ENCODE assay signal across 11 cellular contexts in the genomic region with DNA sequence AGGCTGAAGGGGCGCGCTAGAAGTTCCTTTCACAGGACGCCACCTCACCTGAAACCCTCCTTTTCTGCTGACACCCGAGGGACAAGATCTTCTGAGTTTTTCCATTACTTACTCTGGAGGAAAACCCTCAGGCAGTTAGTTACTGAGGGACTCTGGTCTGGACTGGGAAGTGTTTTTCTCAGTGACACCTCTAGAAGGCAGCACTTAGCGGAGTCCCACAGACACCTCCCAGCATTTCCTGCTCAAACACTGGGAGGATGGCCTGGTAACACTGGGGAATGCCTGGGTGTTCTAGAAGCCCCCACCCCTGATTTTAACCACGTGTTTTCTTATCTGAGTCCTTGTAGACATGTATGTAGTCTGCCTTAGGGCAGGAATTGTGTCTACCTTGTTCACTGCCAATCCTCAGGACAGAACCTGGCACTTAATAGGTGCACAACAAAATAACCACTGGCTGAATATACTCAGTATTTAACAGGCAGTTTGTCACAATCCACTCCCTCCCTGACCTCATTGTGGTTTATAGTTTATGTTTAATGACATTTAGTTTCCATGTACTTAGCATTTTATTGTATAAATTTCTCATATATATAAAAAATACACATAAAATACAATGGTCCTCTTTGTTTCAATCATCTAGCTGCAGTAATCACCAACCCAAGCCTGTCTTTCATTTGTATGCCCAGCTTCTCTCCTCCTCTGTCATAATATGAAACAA. TPM values are rescaled to one million over a fixed set of nuclear protein-coding genes. Genes with fewer than 3 reads are reported as not detected.
A peak's percentile ranks its signal among the peaks of the same experiment; 100 is the strongest.
DNase-seq lines count a peak whose midpoint lies in the region; ATAC-seq, FAIRE-seq and TF ChIP-seq lines count a peak whose summit lies in the region.
"Had no signal": no experiment of that assay in that cellular context is flagged by ENCODE, and none has a peak within 500 bp of the region (broad histone marks: within the 10 kb centered on the region; RNA-seq: fewer than 3 reads in every experiment).

No MANE protein-coding gene starts in this region.

- no peaks in the 10 kb centered on the region for H3K4me1 Mint-ChIP-seq in neural crest cell
- H3K4me1 Mint-ChIP-seq in activated naive CD8-positive, alpha-beta T cell treated with anti-CD3 and anti-CD28 coated beads, Interleukin-2, amount 50 U/mL, for 24 hours, result peaks cover 5% of the 10 kb centered on the region

- H3K27ac ChIP-seq in KMS-11, result no peak overlapping the region
- H3K27ac ChIP-seq: epithelial cell of prostate had no signal

- H3K27ac Mint-ChIP-seq in neural crest cell (ENCODE audit: unreplicated experiment), result no peak overlapping the region
- no peak overlapping the region for H3K27ac Mint-ChIP-seq in activated naive CD8-positive, alpha-beta T cell treated with anti-CD3 and anti-CD28 coated beads, Interleukin-2, amount 50 U/mL, for 24 hours

- peaks cover 4% of the 10 kb centered on the region for H3K36me3 Mint-ChIP-seq in neural crest cell (ENCODE audit: low read depth)
- no peaks in the 10 kb centered on the region for H3K36me3 Mint-ChIP-seq in activated naive CD8-positive, alpha-beta T cell treated with anti-CD3 and anti-CD28 coated beads, Interleukin-2, amount 50 U/mL, for 24 hours (ENCODE audit: low read depth)

- H3K36me3 ChIP-seq in GM06990 (ENCODE audit: control insufficient read depth, insufficient read depth, low read length) (no peaks in the 10 kb centered on the region), KMS-11 (ENCODE audit: insufficient read depth) (no peaks in the 10 kb centered on the region), bronchial epithelial cell (ENCODE audit: control insufficient read depth, insufficient read depth, low read length) (no peaks in the 10 kb centered on the region)

- no peak overlapping the region for H2AFZ ChIP-seq in KMS-11 (ENCODE audit: low read depth)

- TF ChIP-seq CTCF in GM06990 (IDR thresholded peaks at IDR 0.05; ENCODE audit: insufficient read depth, low read length, poor library complexity, severe bottlenecking), result peak; percentile 49
- peak; percentile 35 for TF ChIP-seq CTCF in KMS-11 (conservative IDR thresholded peaks at IDR 0.05; ENCODE audit: low read depth, low read length)
- TF ChIP-seq CTCF in bronchial epithelial cell (IDR thresholded peaks at IDR 0.05; ENCODE audit: insufficient read depth, low read length, severe bottlenecking), result peak; percentile 22
- TF ChIP-seq CTCF in neural crest cell (conservative IDR thresholded peaks at IDR 0.05), result peak; percentile 26

- no peaks in the 10 kb centered on the region for H3K79me2 ChIP-seq in KMS-11 (ENCODE audit: insufficient read depth, low read depth)

- no peak overlapping the region for H3K9ac ChIP-seq in KMS-11

- no peaks in the 10 kb centered on the region for H3K9me3 Mint-ChIP-seq in neural crest cell
- no peaks in the 10 kb centered on the region for H3K9me3 Mint-ChIP-seq in activated naive CD8-positive, alpha-beta T cell treated with anti-CD3 and anti-CD28 coated beads, Interleukin-2, amount 50 U/mL, for 24 hours

- no peaks in the 10 kb centered on the region for H4K20me1 ChIP-seq in KMS-11 (ENCODE audit: insufficient read depth)

- H3K27me3 ChIP-seq in GM06990 (replicated peaks; ENCODE audit: control insufficient read depth, insufficient read depth, low read length), result no peaks in the 10 kb centered on the region
- H3K27me3 ChIP-seq in KMS-11 (ENCODE audit: insufficient read depth, low read depth), result no peaks in the 10 kb centered on the region
- no peaks in the 10 kb centered on the region for H3K27me3 ChIP-seq in bronchial epithelial cell (ENCODE audit: control insufficient read depth, insufficient read depth, low read length)

- H3K4me3 Mint-ChIP-seq in neural crest cell, result no peak overlapping the region
- H3K4me3 Mint-ChIP-seq in activated naive CD8-positive, alpha-beta T cell treated with anti-CD3 and anti-CD28 coated beads, Interleukin-2, amount 50 U/mL, for 24 hours, result no peak overlapping the region

- peaks cover 2% of the 10 kb centered on the region for H3K4me1 ChIP-seq in KMS-11 (ENCODE audit: low read depth, poor library complexity, severe bottlenecking)

- H3K4me3 ChIP-seq in GM06990 (replicated peaks; ENCODE audit: low read depth, low read length) (no peak overlapping the region), KMS-11 (IDR thresholded peaks at IDR 0.05; ENCODE audit: insufficient read depth, low read depth, low read length) (no peak overlapping the region), bronchial epithelial cell (ENCODE audit: low read depth, low read length) (no peak overlapping the region)

- H3K4me2 ChIP-seq in KMS-11, result no peak overlapping the region

- DNase-seq in GM06990 (ENCODE audit: extremely low read depth, insufficient read length) (peak; percentile 3), bronchial epithelial cell (ENCODE audit: low read depth) (no peak), neural crest cell (ENCODE audit: low read depth, low spot score) (no peak), GOT3 (lab: John Stamatoyannopoulos, UW) (no peak)
- DNase-seq in activated naive CD8-positive, alpha-beta T cell treated with anti-CD3 and anti-CD28 coated beads, Interleukin-2, amount 50 U/mL, for 24 hours, result no peak
- DNase-seq: NCI-H187; stimulated activated CD4-positive, alpha-beta T cell treated with anti-CD3 and anti-CD28 coated beads, Interleukin-1b, Interleukin-23, amount 100 ng/mL, for 48 hours had no signal

- ATAC-seq in GM21529 (IDR thresholded peaks at IDR 0.05; ENCODE audit: unreplicated experiment), result no peak
- no peak for ATAC-seq in activated naive CD8-positive, alpha-beta T cell treated with anti-CD3 and anti-CD28 coated beads, Interleukin-2, amount 50 U/mL, for 24 hours

- H3K27me3 Mint-ChIP-seq in neural crest cell (ENCODE audit: low read depth), result no peaks in the 10 kb centered on the region
- peaks cover 2% of the 10 kb centered on the region for H3K27me3 Mint-ChIP-seq in activated naive CD8-positive, alpha-beta T cell treated with anti-CD3 and anti-CD28 coated beads, Interleukin-2, amount 50 U/mL, for 24 hours

- FAIRE-seq in bronchial epithelial cell (lab: Jason Lieb, UNC), result no peak

RNA-seq across cellular contexts. Expression of a gene that starts 4.8 kb away (rescaled TPM):
- total RNA-seq in bronchial epithelial cell (not detected in 2 replicates), neural crest cell (not detected in 2 replicates)
- total RNA-seq: urinary bladder had no signal
